Comparison of ENCODE assay signal across 19 cellular contexts in the genomic region with DNA sequence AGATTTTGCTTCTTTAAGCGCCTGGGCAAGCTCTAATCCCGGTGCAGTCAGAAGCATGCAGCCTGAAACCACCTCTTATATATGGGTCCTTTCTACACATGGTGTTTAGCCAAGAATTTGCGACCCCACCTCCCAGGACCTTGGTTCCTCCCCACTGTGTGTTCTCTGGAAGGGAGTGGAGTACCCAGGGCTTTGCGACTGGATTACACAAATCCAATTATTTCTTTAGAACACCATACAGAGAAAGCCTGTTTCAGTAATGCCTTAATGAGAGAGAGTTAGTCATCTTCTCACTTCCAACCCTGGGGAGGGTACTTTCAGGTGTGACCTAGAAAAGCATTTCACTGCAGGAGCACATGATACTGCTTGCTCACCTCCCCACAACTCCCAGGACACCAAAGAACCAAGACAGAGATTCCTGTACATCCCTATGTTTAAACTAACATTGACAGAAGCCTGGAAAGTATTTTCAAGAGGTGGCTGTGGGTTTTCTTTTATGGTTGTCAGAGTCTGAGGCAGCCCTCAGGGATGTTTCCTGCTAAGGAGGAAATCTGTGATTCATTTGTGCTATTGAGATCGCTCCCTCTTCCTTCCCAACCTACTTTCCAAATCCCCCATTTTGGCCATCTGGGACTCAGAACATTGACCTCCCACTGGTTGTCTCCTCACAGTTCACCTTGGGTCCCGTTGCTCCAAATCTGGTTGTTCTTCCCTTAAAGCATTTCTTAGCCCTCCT. TPM values are rescaled to one million over a fixed set of nuclear protein-coding genes. Genes with fewer than 3 reads are reported as not detected.
A peak's percentile ranks its signal among the peaks of the same experiment; 100 is the strongest.
DNase-seq lines count a peak whose midpoint lies in the region; ATAC-seq and TF ChIP-seq lines count a peak whose summit lies in the region.
"Had no signal": no experiment of that assay in that cellular context is flagged by ENCODE, and none has a peak within 500 bp of the region (broad histone marks: within the 10 kb centered on the region; RNA-seq: fewer than 3 reads in every experiment).

A gene with protein sequence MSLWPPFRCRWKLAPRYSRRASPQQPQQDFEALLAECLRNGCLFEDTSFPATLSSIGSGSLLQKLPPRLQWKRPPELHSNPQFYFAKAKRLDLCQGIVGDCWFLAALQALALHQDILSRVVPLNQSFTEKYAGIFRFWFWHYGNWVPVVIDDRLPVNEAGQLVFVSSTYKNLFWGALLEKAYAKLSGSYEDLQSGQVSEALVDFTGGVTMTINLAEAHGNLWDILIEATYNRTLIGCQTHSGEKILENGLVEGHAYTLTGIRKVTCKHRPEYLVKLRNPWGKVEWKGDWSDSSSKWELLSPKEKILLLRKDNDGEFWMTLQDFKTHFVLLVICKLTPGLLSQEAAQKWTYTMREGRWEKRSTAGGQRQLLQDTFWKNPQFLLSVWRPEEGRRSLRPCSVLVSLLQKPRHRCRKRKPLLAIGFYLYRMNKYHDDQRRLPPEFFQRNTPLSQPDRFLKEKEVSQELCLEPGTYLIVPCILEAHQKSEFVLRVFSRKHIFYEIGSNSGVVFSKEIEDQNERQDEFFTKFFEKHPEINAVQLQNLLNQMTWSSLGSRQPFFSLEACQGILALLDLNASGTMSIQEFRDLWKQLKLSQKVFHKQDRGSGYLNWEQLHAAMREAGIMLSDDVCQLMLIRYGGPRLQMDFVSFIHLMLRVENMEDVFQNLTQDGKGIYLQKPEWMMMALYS (minus strand): TSS at position 51 of the 736 bp plus-strand sequence. CDS start 12,068 bp downstream, outside the sequence.

- H3K4me3 ChIP-seq in mucosa of descending colon, result no peak within 1 kb of the TSS

- H3K4me1 ChIP-seq in mucosa of descending colon (ENCODE audit: low read depth), result no peaks in the 10 kb centered on the region

- no peaks in the 10 kb centered on the region for H3K9me3 ChIP-seq in mucosa of descending colon

- no peak for TF ChIP-seq CTCF in mucosa of descending colon (IDR thresholded peaks at IDR 0.05)

- H3K36me3 Mint-ChIP-seq in activated T-cell treated with anti-CD3 and anti-CD28 coated beads, Interleukin-2, amount 50 U/mL, for 72 hours (ENCODE audit: insufficient read depth in 2 of 2), result no peaks in the 10 kb centered on the region

- ATAC-seq in activated T-cell treated with anti-CD3 and anti-CD28 coated beads, Interleukin-2, amount 50 U/mL, for 72 hours (replicated peaks in 1 of 2), result peak; percentile 56 to 74
- peak; percentile 88 for ATAC-seq in esophagus mucosa
- ATAC-seq in stimulated activated naive CD8-positive, alpha-beta T cell treated with anti-CD3 and anti-CD28 coated beads, Interleukin-15, amount 100 ng/mL, for 72 hours, result peak; percentile 63
- no peak for ATAC-seq in mucosa of descending colon

- intact Hi-C loops in mucosa of descending colon (cut with DNase I, micrococcal nuclease), result no loop called here

- no peak within 1 kb of the TSS for H3K27ac ChIP-seq in caudate nucleus (ENCODE audit: low read depth, low read length)

- H3K36me3 ChIP-seq in mucosa of descending colon (ENCODE audit: low read depth), result no peaks in the 10 kb centered on the region

- peaks cover 42% of the 10 kb centered on the region for H3K4me1 Mint-ChIP-seq in activated T-cell treated with anti-CD3 and anti-CD28 coated beads, Interleukin-2, amount 50 U/mL, for 72 hours (ENCODE audit: low read depth)
- peaks cover 36% of the 10 kb centered on the region for H3K4me1 Mint-ChIP-seq in stimulated activated naive CD8-positive, alpha-beta T cell treated with anti-CD3 and anti-CD28 coated beads, Interleukin-15, amount 100 ng/mL, for 72 hours

- peak within 1 kb of the TSS; percentile 31 to 43 for H3K4me3 Mint-ChIP-seq in activated T-cell treated with anti-CD3 and anti-CD28 coated beads, Interleukin-2, amount 50 U/mL, for 72 hours
- no peak within 1 kb of the TSS for H3K4me3 Mint-ChIP-seq in stimulated activated naive CD8-positive, alpha-beta T cell treated with anti-CD3 and anti-CD28 coated beads, Interleukin-15, amount 100 ng/mL, for 72 hours
- H3K4me3 Mint-ChIP-seq: activated T-cell treated with anti-CD3 and anti-CD28 coated beads, Interleukin-2, amount 50 U/mL, for 24 hours had no signal

- H3K9me3 Mint-ChIP-seq in activated T-cell treated with anti-CD3 and anti-CD28 coated beads, Interleukin-2, amount 50 U/mL, for 72 hours, result no peaks in the 10 kb centered on the region
- H3K9me3 Mint-ChIP-seq in stimulated activated naive CD8-positive, alpha-beta T cell treated with anti-CD3 and anti-CD28 coated beads, Interleukin-15, amount 100 ng/mL, for 72 hours, result no peaks in the 10 kb centered on the region
- H3K9me3 Mint-ChIP-seq: activated T-cell treated with anti-CD3 and anti-CD28 coated beads, Interleukin-2, amount 50 U/mL, for 24 hours had no signal

- no peak for DNase-seq in activated T-cell treated with anti-CD3 and anti-CD28 coated beads, Interleukin-2, amount 50 U/mL, for 72 hours
- DNase-seq in activated T-cell treated with anti-CD3 and anti-CD28 coated beads, Interleukin-2, amount 50 U/mL, for 1 hour, result no peak
- peak; percentile 38 for DNase-seq in M059J (ENCODE audit: low read depth)
- no peak for DNase-seq in stimulated activated naive CD8-positive, alpha-beta T cell treated with anti-CD3 and anti-CD28 coated beads, Interleukin-15, amount 100 ng/mL, for 72 hours
- DNase-seq in A172 (ENCODE audit: low spot score), result no peak
- no peak for DNase-seq in mucosa of descending colon
- DNase-seq in caudate nucleus (lab: John Stamatoyannopoulos, UW), result no peak
- DNase-seq: activated CD4-positive, alpha-beta T cell treated with anti-CD3 and anti-CD28 coated beads for 1 hour; activated T-cell treated with anti-CD3 and anti-CD28 coated beads, Interleukin-2, amount 50 U/mL, for 24 hours; GF-D8; glutamatergic neuron; kidney; NCI-H1930; NCI-H526; RPMI8226; substantia nigra had no signal

- H3K27ac Mint-ChIP-seq in activated T-cell treated with anti-CD3 and anti-CD28 coated beads, Interleukin-2, amount 50 U/mL, for 72 hours, result no peak within 1 kb of the TSS
- peak within 1 kb of the TSS; percentile 3 to 92 for H3K27ac Mint-ChIP-seq in stimulated activated naive CD8-positive, alpha-beta T cell treated with anti-CD3 and anti-CD28 coated beads, Interleukin-15, amount 100 ng/mL, for 72 hours
- H3K27ac Mint-ChIP-seq: activated T-cell treated with anti-CD3 and anti-CD28 coated beads, Interleukin-2, amount 50 U/mL, for 24 hours; progenitor cell of endocrine pancreas had no signal

- peaks cover 16% of the 10 kb centered on the region for H3K27me3 Mint-ChIP-seq in activated T-cell treated with anti-CD3 and anti-CD28 coated beads, Interleukin-2, amount 50 U/mL, for 72 hours (ENCODE audit: low read depth)
- H3K27me3 Mint-ChIP-seq in stimulated activated naive CD8-positive, alpha-beta T cell treated with anti-CD3 and anti-CD28 coated beads, Interleukin-15, amount 100 ng/mL, for 72 hours, result peaks cover 17% of the 10 kb centered on the region

RNA-seq across cellular contexts. Expression of the gene that starts here (rescaled TPM):
- under 1 TPM; 0.60 to 0.65 TPM for total RNA-seq in activated T-cell treated with anti-CD3 and anti-CD28 coated beads, Interleukin-2, amount 50 U/mL, for 72 hours
- 0.30 and 1.0 TPM in 2 replicates for total RNA-seq in M059J (2014; rRNA removed; shearing (Covaris generic))
- total RNA-seq in esophagus mucosa, result 191 TPM
- total RNA-seq in A172 (2014; rRNA removed; shearing (Covaris generic)), result not detected in 2 replicates
- total RNA-seq in mucosa of descending colon, result under 1 TPM in 2 of 3 donors, not detected in 1; 0.09 to 0.14 TPM
- total RNA-seq: MCF 10A had no signal

Comparison
In these comparisons a context has a peak if more than half of its experiments do, and no peak if none do; other contexts are left out.
1. RNA of the gene that starts here (total RNA-seq): 191 TPM in esophagus mucosa (single experiment); 0.60 to 0.65 TPM in activated T-cell treated with anti-CD3 and anti-CD28 coated beads, Interleukin-2, amount 50 U/mL, for 72 hours, 0.30 to 1.0 TPM in M059J, 0.09 to 0.14 TPM in mucosa of descending colon and not detected in A172; every median in the first group is over 10 times any median in the second.
2. Peak in ATAC-seq in activated T-cell treated with anti-CD3 and anti-CD28 coated beads, Interleukin-2, amount 50 U/mL, for 72 hours; RNA of the gene not detected or under 1 TPM.
3. H3K4me3 Mint-ChIP-seq: peak in activated T-cell treated with anti-CD3 and anti-CD28 coated beads, Interleukin-2, amount 50 U/mL, for 72 hours (2 of 2); none in stimulated activated naive CD8-positive, alpha-beta T cell treated with anti-CD3 and anti-CD28 coated beads, Interleukin-15, amount 100 ng/mL, for 72 hours (0 of 2).